Comparison of ENCODE assay signal across 24 cellular contexts in the genomic region with DNA sequence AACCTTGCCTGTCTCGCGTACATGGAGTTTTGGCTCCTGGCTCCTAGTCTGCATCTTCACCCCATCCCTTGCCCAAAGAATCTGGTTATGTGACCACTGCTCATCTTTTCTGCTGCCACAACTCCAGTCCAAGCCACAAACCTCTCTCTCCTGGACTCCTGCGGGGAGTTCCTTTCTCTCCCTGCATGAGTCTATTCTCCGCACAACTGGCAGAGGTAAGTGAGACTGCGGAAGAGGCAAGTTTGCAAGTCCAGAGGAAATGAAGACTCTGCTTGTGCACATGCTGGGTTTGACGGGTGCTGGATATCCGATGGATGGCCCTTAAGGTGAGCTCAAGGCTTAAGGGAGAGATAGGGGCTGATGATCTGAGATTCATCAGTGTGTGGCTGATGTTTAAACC.
"Had no signal": no experiment of that assay in that cellular context is flagged by ENCODE, and none has a peak within 500 bp of the region (broad histone marks: within the 10 kb centered on the region; RNA-seq: fewer than 3 reads in every experiment).

No MANE protein-coding gene starts in this region.

- H3K4me3 ChIP-seq: esophagus squamous epithelium, heart right ventricle, prostate gland, right atrium auricular region, smooth muscle cell, stomach, testis, tibial artery had no signal

- H3K36me3 Mint-ChIP-seq: stimulated activated effector memory CD8-positive, alpha-beta T cell treated with anti-CD3 and anti-CD28 coated beads, Interleukin-12 subunit alpha, Interleukin-12 subunit beta, amount 100 ng/mL, for 72 hours; type B pancreatic cell had no signal

- DNase-seq: cerebellar nuclear complex; cortex of kidney; effector memory CD8-positive, alpha-beta T cell; erythroblast; esophagus squamous epithelium; foreskin melanocyte; glutamatergic neuron; heart right ventricle; hippocampal formation; naive thymus-derived CD8-positive, alpha-beta T cell; nucleus accumbens; stimulated activated CD4-positive, alpha-beta T cell treated with anti-CD3 and anti-CD28 coated beads, Interleukin-12 subunit alpha, Interleukin-12 subunit beta, amount 100 ng/mL, for 4 hours; stimulated activated CD4-positive, alpha-beta T cell treated with anti-CD3 and anti-CD28 coated beads, Interleukin-1b, Interleukin-23, amount 100 ng/mL, for 48 hours; stimulated activated CD4-positive, alpha-beta T cell treated with anti-CD3 and anti-CD28 coated beads, Interleukin-4, amount 100 ng/mL, for 1 hour; stimulated activated naive CD4-positive, alpha-beta T cell treated with Interleukin-2 at 50 U/mL for 16 hours; stomach; testis; tibial artery had no signal

- H3K4me1 ChIP-seq: prostate gland, right atrium auricular region, stomach, testis, tibial artery had no signal

- H3K27me3 ChIP-seq: heart right ventricle, right atrium auricular region, testis, tibial artery had no signal

- H3K4me1 Mint-ChIP-seq: stimulated activated effector memory CD8-positive, alpha-beta T cell treated with anti-CD3 and anti-CD28 coated beads, Interleukin-12 subunit alpha, Interleukin-12 subunit beta, amount 100 ng/mL, for 72 hours had no signal

- H3K9me3 Mint-ChIP-seq: effector memory CD8-positive, alpha-beta T cell; naive thymus-derived CD8-positive, alpha-beta T cell; stimulated activated effector memory CD8-positive, alpha-beta T cell treated with anti-CD3 and anti-CD28 coated beads, Interleukin-12 subunit alpha, Interleukin-12 subunit beta, amount 100 ng/mL, for 72 hours; type B pancreatic cell had no signal

- H3K27ac ChIP-seq: esophagus squamous epithelium, heart right ventricle, prostate gland, right atrium auricular region, stomach, testis, tibial artery had no signal

- H3K36me3 ChIP-seq: heart right ventricle, prostate gland, right atrium auricular region, tibial artery had no signal

- H3K27me3 Mint-ChIP-seq: effector memory CD8-positive, alpha-beta T cell had no signal

- ATAC-seq: effector memory CD8-positive, alpha-beta T cell; heart right ventricle; naive thymus-derived CD8-positive, alpha-beta T cell; sciatic nerve; stimulated activated effector memory CD8-positive, alpha-beta T cell treated with anti-CD3 and anti-CD28 coated beads, Interleukin-12 subunit alpha, Interleukin-12 subunit beta, amount 100 ng/mL, for 72 hours had no signal

- H3K9me3 ChIP-seq: esophagus squamous epithelium, heart right ventricle, prostate gland, right atrium auricular region, stomach, testis, tibial artery had no signal

- H3K27ac Mint-ChIP-seq: effector memory CD8-positive, alpha-beta T cell; naive thymus-derived CD8-positive, alpha-beta T cell; stimulated activated effector memory CD8-positive, alpha-beta T cell treated with anti-CD3 and anti-CD28 coated beads, Interleukin-12 subunit alpha, Interleukin-12 subunit beta, amount 100 ng/mL, for 72 hours; type B pancreatic cell had no signal

- H3K4me3 Mint-ChIP-seq: effector memory CD8-positive, alpha-beta T cell; naive thymus-derived CD8-positive, alpha-beta T cell; stimulated activated effector memory CD8-positive, alpha-beta T cell treated with anti-CD3 and anti-CD28 coated beads, Interleukin-12 subunit alpha, Interleukin-12 subunit beta, amount 100 ng/mL, for 72 hours; type B pancreatic cell had no signal
